8 cellular contexts compared by ENCODE assay signal in genomic region chr17:16215273-16215964, GRCh38. TPM values are rescaled to one million over a fixed set of nuclear protein-coding genes. Genes with fewer than 3 reads are reported as not detected.
DNase-seq lines count a peak whose midpoint lies in the region; ATAC-seq and TF ChIP-seq lines count a peak whose summit lies in the region.

Gene NCOR1 (minus strand): TSS chr17:16215534. CDS start chr17:16194569, 20,965 bp downstream.

- peaks cover 5% of the 10 kb centered on the region for H3K36me3 Mint-ChIP-seq in activated CD4-positive, alpha-beta T cell treated with anti-CD3 and anti-CD28 coated beads for 36 hours (ENCODE audit: low read depth)

- POLR2A ChIA-PET in BJ (lab: Charles Lee): no interaction called here
- POLR2A ChIA-PET in activated CD4-positive, alpha-beta T cell treated with anti-CD3 and anti-CD28 coated beads for 36 hours (lab: Charles Lee): no interaction called here

- no peaks in the 10 kb centered on the region for H3K27me3 ChIP-seq in BJ (ENCODE audit: control insufficient read depth, insufficient read depth, low read length)

- H3K9me3 Mint-ChIP-seq in activated CD4-positive, alpha-beta T cell treated with anti-CD3 and anti-CD28 coated beads for 36 hours (ENCODE audit: low read depth): no peaks in the 10 kb centered on the region

- intact Hi-C loops in activated CD4-positive, alpha-beta T cell treated with anti-CD3 and anti-CD28 coated beads for 36 hours (cut with DNase I, micrococcal nuclease): loop anchor here (1.0 to 5.0 kb wide), 9 partner anchors 71 to 438 kb away; partner anchors contain the start of genes TTC19 (in 1 of the 2), UBB (in 1 of the 2), ZNF624 (in 1 of the 2) and ZSWIM7 (in 1 of the 2)

- peaks cover 42% of the 10 kb centered on the region for H3K4me1 Mint-ChIP-seq in activated CD4-positive, alpha-beta T cell treated with anti-CD3 and anti-CD28 coated beads for 36 hours

- DNase-seq in BJ (ENCODE audit: low read depth) (no peak), GM19238 (ENCODE audit: insufficient read length, low spot score) (peak; percentile 79), NCI-H510A (lab: John Stamatoyannopoulos, UW) (peak; percentile 97), choroid plexus epithelial cell (ENCODE audit: low read depth) (peak; percentile 96), kidney tubule cell (ENCODE audit: low spot score) (peak; percentile 95)
- peak; percentile 96 for DNase-seq in activated CD4-positive, alpha-beta T cell treated with anti-CD3 and anti-CD28 coated beads for 36 hours
- DNase-seq in stimulated activated CD4-positive, alpha-beta T cell treated with anti-CD3 and anti-CD28 coated beads, Interleukin-1b, Interleukin-23, amount 100 ng/mL, for 1 hour (ENCODE audit: low read depth in 2 of 2): peak; percentile 72 to 78

- H3K4me3 Mint-ChIP-seq in activated CD4-positive, alpha-beta T cell treated with anti-CD3 and anti-CD28 coated beads for 36 hours: peak within 1 kb of the TSS; percentile 93

- CTCF ChIA-PET in BJ (lab: Yijun Ruan, JAX): interaction anchor here (1.3 to 2.2 kb wide), 2 partner anchors 137 to 148 kb away, joined by 4 to 5 read pairs; no protein-coding TSS in a partner anchor
- CTCF ChIA-PET in activated CD4-positive, alpha-beta T cell treated with anti-CD3 and anti-CD28 coated beads for 36 hours (lab: Charles Lee): interaction anchor here (1.2 to 1.3 kb wide), 2 partner anchors 10 to 70 kb away, joined by 5 to 8 read pairs; no protein-coding TSS in a partner anchor

- no peaks in the 10 kb centered on the region for H3K36me3 ChIP-seq in BJ (ENCODE audit: control insufficient read depth, insufficient read depth, low read length)

- H3K4me3 ChIP-seq in BJ (ENCODE audit: low read depth, low read length) (peak within 1 kb of the TSS; percentile 84), choroid plexus epithelial cell (ENCODE audit: low read depth, low read length) (peak within 1 kb of the TSS; percentile 88)

- no peaks in the 10 kb centered on the region for H3K27me3 Mint-ChIP-seq in activated CD4-positive, alpha-beta T cell treated with anti-CD3 and anti-CD28 coated beads for 36 hours

- H3K27ac Mint-ChIP-seq in activated CD4-positive, alpha-beta T cell treated with anti-CD3 and anti-CD28 coated beads for 36 hours: peak within 1 kb of the TSS; percentile 81

- peak; percentile 50 for TF ChIP-seq CTCF in BJ (IDR thresholded peaks at IDR 0.05; ENCODE audit: insufficient read depth, low read depth, low read length)
- TF ChIP-seq CTCF in choroid plexus epithelial cell (conservative IDR thresholded peaks at IDR 0.05; ENCODE audit: low read depth, low read length): peak; percentile 46

- peak; percentile 66 for ATAC-seq in HG03439 (IDR thresholded peaks at IDR 0.05; ENCODE audit: unreplicated experiment)
- ATAC-seq in activated CD4-positive, alpha-beta T cell treated with anti-CD3 and anti-CD28 coated beads for 36 hours: peak; percentile 87

RNA-seq across cellular contexts. Expression of gene NCOR1, which starts in this region (rescaled TPM):
- 102 and 109 TPM in 2 replicates for polyA plus RNA-seq in BJ (2011; rRNA removed)
- 212 and 230 TPM in 2 replicates for polyA minus RNA-seq in BJ (2011; rRNA and poly(A)+ RNA removed)
- total RNA-seq in activated CD4-positive, alpha-beta T cell treated with anti-CD3 and anti-CD28 coated beads for 36 hours: 100 to 1,000 TPM; 110 to 155 TPM
